Comparison of ENCODE assay signal across 8 cellular contexts in the genomic region with DNA sequence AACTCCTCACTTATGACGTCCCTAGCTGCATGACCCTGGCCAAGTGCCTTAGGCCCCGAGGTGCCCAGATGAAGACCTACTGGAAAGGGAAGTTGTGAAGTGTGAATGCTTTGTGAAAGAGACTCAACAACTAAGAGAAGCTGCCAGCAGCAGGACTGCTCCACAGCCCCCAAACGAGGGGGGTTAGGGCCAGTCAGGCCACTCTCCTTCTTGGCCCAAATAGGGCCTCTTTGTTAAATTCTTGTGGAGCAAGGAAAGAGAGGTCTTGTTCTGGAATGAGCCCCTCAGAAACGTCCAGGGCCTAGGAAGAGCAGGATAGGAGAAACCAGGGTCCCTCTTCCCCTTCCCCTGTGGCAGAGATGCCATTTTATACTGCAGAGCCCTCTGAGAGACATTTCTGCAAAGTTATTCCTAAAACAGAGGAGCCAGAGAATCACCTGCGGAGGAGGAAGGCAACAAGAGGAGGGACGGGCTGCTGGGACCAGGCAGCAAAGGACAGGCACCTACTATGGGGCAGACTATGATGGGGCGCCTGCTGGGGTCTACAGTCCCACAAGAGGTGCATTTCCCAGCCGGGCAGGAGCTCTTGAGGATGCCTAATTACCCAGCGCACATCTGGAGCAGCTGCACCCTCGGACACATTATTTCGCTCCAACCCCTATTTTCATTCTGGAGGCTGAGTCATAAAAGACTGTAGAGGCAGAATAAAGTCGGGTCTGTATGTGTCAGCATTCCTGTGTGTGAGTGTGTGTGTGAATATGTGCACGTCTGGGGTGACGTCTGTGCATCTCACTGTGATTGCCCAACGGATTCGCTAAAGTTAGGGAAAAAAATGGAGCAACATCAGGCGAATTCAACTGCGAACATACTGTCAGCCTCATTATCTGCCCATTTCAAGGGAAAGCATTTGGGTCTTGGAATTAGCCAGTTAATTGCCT. TPM values are rescaled to one million over a fixed set of nuclear protein-coding genes. Genes with fewer than 3 reads are reported as not detected.
DNase-seq lines count a peak whose midpoint lies in the region; ATAC-seq and TF ChIP-seq lines count a peak whose summit lies in the region.
"Had no signal": no experiment of that assay in that cellular context is flagged by ENCODE, and none has a peak within 500 bp of the region (broad histone marks: within the 10 kb centered on the region; RNA-seq: fewer than 3 reads in every experiment).

No MANE protein-coding gene starts in this region.

- no peaks in the 10 kb centered on the region for H3K9me3 ChIP-seq in upper lobe of right lung

- peaks cover 100% of the 10 kb centered on the region for H3K27me3 ChIP-seq in upper lobe of right lung

- H3K9me3 Mint-ChIP-seq in type B pancreatic cell = no peaks in the 10 kb centered on the region

- no peaks in the 10 kb centered on the region for H3K36me3 Mint-ChIP-seq in type B pancreatic cell

- H3K27ac ChIP-seq in upper lobe of right lung = no peak overlapping the region

- peaks cover 100% of the 10 kb centered on the region for H3K27me3 Mint-ChIP-seq in type B pancreatic cell

- no peak overlapping the region for H3K27ac Mint-ChIP-seq in type B pancreatic cell

- no peaks in the 10 kb centered on the region for H3K4me1 ChIP-seq in upper lobe of right lung

- TF ChIP-seq CTCF in fibroblast of pulmonary artery (IDR thresholded peaks at IDR 0.05; ENCODE audit: low read length, missing control alignments) = no peak
- TF ChIP-seq CTCF in upper lobe of right lung (IDR thresholded peaks at IDR 0.05) = no peak
- TF ChIP-seq CTCF in type B pancreatic cell (conservative IDR thresholded peaks at IDR 0.05) = no peak

- intact Hi-C loops in cardiac septum (cut with DNase I) = no loop called here
- intact Hi-C loops in left cardiac atrium (cut with DNase I) = no loop called here
- intact Hi-C loops in upper lobe of right lung (cut with DNase I) = no loop called here

- no peak for ATAC-seq in left cardiac atrium
- ATAC-seq in upper lobe of right lung = no peak

- peaks cover 3% of the 10 kb centered on the region for H3K4me1 Mint-ChIP-seq in type B pancreatic cell (ENCODE audit: unreplicated experiment)

- H3K4me3 ChIP-seq in fibroblast of pulmonary artery (replicated peaks; ENCODE audit: low read depth, low read length) = no peak overlapping the region
- no peak overlapping the region for H3K4me3 ChIP-seq in upper lobe of right lung

- no peaks in the 10 kb centered on the region for H3K36me3 ChIP-seq in upper lobe of right lung

- no peak overlapping the region for H3K4me3 Mint-ChIP-seq in type B pancreatic cell

- peak; percentile 53 for DNase-seq in cardiac septum (ENCODE audit: low spot score)
- DNase-seq in left cardiac atrium = no peak
- peak; percentile 59 for DNase-seq in fibroblast of pulmonary artery (ENCODE audit: low read depth)
- DNase-seq in upper lobe of right lung = peak; percentile 43
- no peak for DNase-seq in type B pancreatic cell (ENCODE audit: extremely low spot score, unreplicated experiment)
- no peak for DNase-seq in SK-N-DZ (ENCODE audit: low spot score)
- DNase-seq: NCI-H146 had no signal

RNA-seq across cellular contexts. Expression of a gene that starts 11.4 kb away (rescaled TPM):
- not detected for total RNA-seq in cardiac septum
- not detected for total RNA-seq in left cardiac atrium
- total RNA-seq in upper lobe of right lung = not detected
- 1.6 and 9.4 TPM in 2 replicates for total RNA-seq in type B pancreatic cell (ENCODE audit: low replicate concordance)
- not detected in 2 replicates for polyA plus RNA-seq in SK-N-DZ (2014; cell fraction: cytosol; rRNA removed)
- polyA plus RNA-seq in SK-N-DZ (2014; cell fraction: nucleus; rRNA removed) = not detected in 2 replicates

RNA-seq across cellular contexts. Expression of a gene that starts 22.5 kb away (rescaled TPM):
- not detected for total RNA-seq in cardiac septum
- under 1 TPM in 1 of 2 donors, not detected in 1; 0.32 TPM for total RNA-seq in left cardiac atrium
- total RNA-seq in upper lobe of right lung = 1.0 TPM
- total RNA-seq in type B pancreatic cell (ENCODE audit: low replicate concordance) = 16.0 and 17.1 TPM in 2 replicates
- not detected in 2 replicates for polyA plus RNA-seq in SK-N-DZ (2014; cell fraction: cytosol; rRNA removed)
- polyA plus RNA-seq in SK-N-DZ (2014; cell fraction: nucleus; rRNA removed) = not detected in 2 replicates

RNA-seq across cellular contexts. Expression of a gene that starts 26.8 kb away (rescaled TPM):
- total RNA-seq in cardiac septum (0.22 TPM), left cardiac atrium (1 to 10 TPM in 1 of 2 donors, under 1 TPM in 1; 0.44 to 1.1 TPM), upper lobe of right lung (1.2 TPM), type B pancreatic cell (ENCODE audit: low replicate concordance) (9.8 and 11.7 TPM in 2 replicates)
- not detected in 2 replicates for polyA plus RNA-seq in SK-N-DZ (2014; cell fraction: cytosol; rRNA removed)
- polyA plus RNA-seq in SK-N-DZ (2014; cell fraction: nucleus; rRNA removed) = not detected in 2 replicates

RNA-seq across cellular contexts. Expression of a gene that starts 32.8 kb away (rescaled TPM):
- total RNA-seq in cardiac septum (0.92 TPM), left cardiac atrium (1 to 10 TPM in 1 of 2 donors, under 1 TPM in 1; 0.63 to 2.2 TPM), upper lobe of right lung (4.9 TPM), type B pancreatic cell (ENCODE audit: low replicate concordance) (17.6 and 20.3 TPM in 2 replicates)
- polyA plus RNA-seq in SK-N-DZ (2014; cell fraction: cytosol; rRNA removed) = not detected in 2 replicates
- polyA plus RNA-seq in SK-N-DZ (2014; cell fraction: nucleus; rRNA removed) = not detected in 2 replicates

RNA-seq across cellular contexts. Expression of a gene that starts 44.0 kb away (rescaled TPM):
- total RNA-seq in cardiac septum (not detected), left cardiac atrium (under 1 TPM in 1 of 2 donors, not detected in 1; 0.41 TPM), upper lobe of right lung (4.4 TPM), type B pancreatic cell (ENCODE audit: low replicate concordance) (10.1 and 20.8 TPM in 2 replicates)
- not detected in 2 replicates for polyA plus RNA-seq in SK-N-DZ (2014; cell fraction: cytosol; rRNA removed)
- not detected in 2 replicates for polyA plus RNA-seq in SK-N-DZ (2014; cell fraction: nucleus; rRNA removed)
- total RNA-seq: G401 had no signal

Comparison
In these comparisons a context has a peak if more than half of its experiments do, and no peak if none do; other contexts are left out.
1. DNase-seq: peak in cardiac septum (single experiment), fibroblast of pulmonary artery (single experiment) and upper lobe of right lung (single experiment); none in left cardiac atrium (single experiment), type B pancreatic cell (single experiment) and SK-N-DZ (single experiment).